Comparison of ENCODE assay signal across 19 cellular contexts in the genomic region with DNA sequence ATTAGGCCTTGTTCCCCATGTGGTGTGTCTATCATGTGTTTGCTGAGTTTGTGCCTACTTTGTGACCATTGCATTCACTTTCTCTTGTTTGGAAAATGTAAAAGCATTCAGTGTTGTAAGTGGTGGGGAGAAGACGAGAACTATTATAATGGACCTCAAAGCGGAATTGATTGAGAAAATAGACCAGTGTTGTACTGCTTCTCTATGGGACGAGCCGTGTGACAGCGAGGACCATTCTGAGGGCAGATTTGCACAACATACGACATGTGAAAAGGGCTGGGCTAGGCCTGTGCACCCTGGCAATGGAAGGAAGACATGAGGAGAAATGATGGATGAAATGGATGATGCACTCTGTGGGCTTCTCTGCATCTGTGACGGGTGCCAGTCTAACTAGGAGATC.
"Had no signal": no experiment of that assay in that cellular context is flagged by ENCODE, and none has a peak within 500 bp of the region (broad histone marks: within the 10 kb centered on the region; RNA-seq: fewer than 3 reads in every experiment).

No MANE protein-coding gene starts in this region.

- H3K27ac ChIP-seq: coronary artery, hepatocyte, neural progenitor cell, pancreas, psoas muscle, thyroid gland, uterus had no signal

- DNase-seq: cerebellar nuclear complex; effector CD8-positive, alpha-beta T cell; foreskin melanocyte; mammary epithelial cell; natural killer cell; occipital lobe; psoas muscle; retina; stimulated activated CD4-positive, alpha-beta T cell treated with anti-CD3 and anti-CD28 coated beads, Interleukin-2, amount 100 ng/mL, for 24 hours; stimulated activated CD4-positive, alpha-beta T cell treated with anti-CD3 and anti-CD28 coated beads, Interleukin-4, amount 100 ng/mL, for 4 hours; stimulated activated naive B cell treated with anti-CD40 and anti-IgM and Interleukin-4, amounts not matched to agents 10 μg/mL and 1 μg/mL and 100 μg/mL, for 72 hours; stimulated activated naive CD8-positive, alpha-beta T cell treated with anti-CD3 and anti-CD28 coated beads, Interleukin-15, amount 100 ng/mL, for 72 hours; thyroid gland; uterus had no signal

- H3K4me3 ChIP-seq: coronary artery, hepatocyte, neural progenitor cell, pancreas, psoas muscle, thyroid gland, uterus had no signal

- H3K36me3 ChIP-seq: neural progenitor cell, pancreas, thyroid gland, uterus had no signal

- H3K27me3 ChIP-seq: neural progenitor cell, pancreas, thyroid gland, uterus had no signal

- H3K4me1 ChIP-seq: neural progenitor cell, pancreas, psoas muscle, uterus had no signal

- ATAC-seq: natural killer cell; pancreas; psoas muscle; sciatic nerve; stimulated activated naive B cell treated with anti-CD40 and anti-IgM and Interleukin-4, amounts not matched to agents 10 μg/mL and 1 μg/mL and 100 μg/mL, for 72 hours; stimulated activated naive CD8-positive, alpha-beta T cell treated with anti-CD3 and anti-CD28 coated beads, Interleukin-15, amount 100 ng/mL, for 72 hours had no signal

- H3K9me3 ChIP-seq: pancreas, psoas muscle, thyroid gland, uterus had no signal
